10 cellular contexts compared by ENCODE assay signal in genomic region chr9:114988962-114989599, GRCh38. TPM values are rescaled to one million over a fixed set of nuclear protein-coding genes. Genes with fewer than 3 reads are reported as not detected.
DNase-seq lines count a peak whose midpoint lies in the region; ATAC-seq lines count a peak whose summit lies in the region.
"Had no signal": no experiment of that assay in that cellular context is flagged by ENCODE, and none has a peak within 500 bp of the region (broad histone marks: within the 10 kb centered on the region; RNA-seq: fewer than 3 reads in every experiment).

No MANE protein-coding gene starts in this region.

- H3K4me3 Mint-ChIP-seq in activated CD4-positive, alpha-beta T cell treated with anti-CD3 and anti-CD28 coated beads for 36 hours = peak overlapping the region; percentile 19
- H3K4me3 Mint-ChIP-seq: neural crest cell had no signal

- CTCF ChIA-PET in activated CD4-positive, alpha-beta T cell treated with anti-CD3 and anti-CD28 coated beads for 36 hours (lab: Charles Lee) = interaction anchor here (0.6 to 3.6 kb wide), 27 partner anchors 12 to 308 kb away, joined by 3 to 18 read pairs (median 4); partner anchors contain the start of gene TNFSF8

- DNase-seq in activated CD4-positive, alpha-beta T cell treated with anti-CD3 and anti-CD28 coated beads for 36 hours = peak; percentile 64
- DNase-seq in activated CD4-positive, alpha-beta T cell treated with anti-CD3 and anti-CD28 coated beads for 1 hour = no peak
- DNase-seq in activated CD8-positive, alpha-beta memory T cell treated with anti-CD3 and anti-CD28 coated beads for 48 hours (ENCODE audit: low read depth in 2 of 3, low spot score in 2 of 3) = peak in 2 of 3 experiments; percentile 16 to 33
- DNase-seq in stimulated activated CD4-positive, alpha-beta T cell treated with anti-CD3 and anti-CD28 coated beads, Interleukin-4, amount 100 ng/mL, for 1 hour = peak; percentile 8
- DNase-seq in NCI-H187 (lab: John Stamatoyannopoulos, UW) = no peak

- peak overlapping the region; percentile 95 for H3K27ac Mint-ChIP-seq in activated CD4-positive, alpha-beta T cell treated with anti-CD3 and anti-CD28 coated beads for 36 hours

- POLR2A ChIA-PET in activated CD4-positive, alpha-beta T cell treated with anti-CD3 and anti-CD28 coated beads for 36 hours (lab: Charles Lee) = interaction anchor here (0.7 to 2.3 kb wide), 21 partner anchors 9 to 308 kb away, joined by 3 to 51 read pairs (median 8); partner anchors contain the start of gene TNFSF8

- no peaks in the 10 kb centered on the region for H3K36me3 Mint-ChIP-seq in activated CD4-positive, alpha-beta T cell treated with anti-CD3 and anti-CD28 coated beads for 36 hours (ENCODE audit: low read depth)

- no peaks in the 10 kb centered on the region for H3K9me3 Mint-ChIP-seq in activated CD4-positive, alpha-beta T cell treated with anti-CD3 and anti-CD28 coated beads for 36 hours (ENCODE audit: low read depth)
- H3K9me3 Mint-ChIP-seq: neural crest cell had no signal

- peak; percentile 63 for ATAC-seq in activated CD4-positive, alpha-beta T cell treated with anti-CD3 and anti-CD28 coated beads for 36 hours
- ATAC-seq in HG03280 (IDR thresholded peaks at IDR 0.05; ENCODE audit: unreplicated experiment) = peak; percentile 41
- no peak for ATAC-seq in GM18873 (IDR thresholded peaks at IDR 0.05; ENCODE audit: low FRiP score, unreplicated experiment)
- ATAC-seq in HG03025 (IDR thresholded peaks at IDR 0.05; ENCODE audit: low FRiP score, unreplicated experiment) = no peak

- no peaks in the 10 kb centered on the region for H3K27me3 Mint-ChIP-seq in activated CD4-positive, alpha-beta T cell treated with anti-CD3 and anti-CD28 coated beads for 36 hours

- intact Hi-C loops in activated CD4-positive, alpha-beta T cell treated with anti-CD3 and anti-CD28 coated beads for 36 hours (cut with DNase I, micrococcal nuclease) = loop anchor here (1.0 kb wide), 13 partner anchors 11 to 303 kb away; partner anchors contain the start of gene TNFSF8 (in 2 of the 2)

- peaks cover 68% of the 10 kb centered on the region for H3K4me1 Mint-ChIP-seq in activated CD4-positive, alpha-beta T cell treated with anti-CD3 and anti-CD28 coated beads for 36 hours
- H3K4me1 Mint-ChIP-seq: neural crest cell had no signal

RNA-seq across cellular contexts. Expression of gene TNFSF8, which starts 58.7 kb away (rescaled TPM):
- 10 to 100 TPM; 42.3 to 48.2 TPM for total RNA-seq in activated CD4-positive, alpha-beta T cell treated with anti-CD3 and anti-CD28 coated beads for 36 hours
- total RNA-seq: neural crest cell, SK-MEL-5 had no signal

Comparison
In these comparisons a context has a peak if more than half of its experiments do, and no peak if none do; other contexts are left out.
1. DNase-seq: peak in activated CD4-positive, alpha-beta T cell treated with anti-CD3 and anti-CD28 coated beads for 36 hours (single experiment), activated CD8-positive, alpha-beta memory T cell treated with anti-CD3 and anti-CD28 coated beads for 48 hours (2 of 3) and stimulated activated CD4-positive, alpha-beta T cell treated with anti-CD3 and anti-CD28 coated beads, Interleukin-4, amount 100 ng/mL, for 1 hour (single experiment); none in activated CD4-positive, alpha-beta T cell treated with anti-CD3 and anti-CD28 coated beads for 1 hour (single experiment) and NCI-H187 (0 of 2).
2. ATAC-seq: peak in activated CD4-positive, alpha-beta T cell treated with anti-CD3 and anti-CD28 coated beads for 36 hours (single experiment) and HG03280 (single experiment); none in GM18873 (single experiment) and HG03025 (single experiment).